Comparison of ENCODE assay signal across 1 cellular context in the genomic region with DNA sequence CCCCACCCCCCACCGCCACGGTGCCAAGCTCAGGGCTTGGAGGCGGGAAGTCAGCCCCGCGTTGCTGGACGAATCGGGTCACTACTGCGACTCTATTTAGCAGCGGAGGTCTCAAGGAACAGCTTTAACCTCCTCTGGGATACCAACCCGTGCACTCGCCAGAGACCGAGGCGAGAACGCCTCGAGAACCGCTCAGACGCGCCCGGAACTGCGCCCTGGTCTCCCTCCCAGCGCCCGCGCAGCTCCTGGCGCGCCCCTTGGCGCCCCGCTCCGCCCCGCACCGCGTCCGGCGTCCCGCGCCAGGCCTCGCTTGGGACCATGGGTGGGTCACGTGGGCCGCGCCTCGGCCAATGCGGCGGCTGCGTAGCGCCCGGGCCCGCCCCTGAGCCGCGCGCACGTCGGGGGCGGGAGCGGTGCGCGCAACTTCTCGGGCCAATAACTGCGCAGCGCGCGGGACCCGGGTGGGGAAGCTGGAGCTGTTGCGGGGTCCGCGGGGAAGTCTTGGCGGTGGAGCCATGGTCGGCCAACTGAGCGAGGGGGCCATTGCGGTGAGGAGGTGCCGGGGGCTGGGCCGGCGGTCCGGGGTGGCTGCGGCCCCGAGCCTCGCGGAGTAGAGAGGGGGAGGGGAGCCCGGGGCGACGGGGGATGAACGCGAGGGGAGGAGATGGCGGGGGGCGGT.
TF ChIP-seq lines count a peak whose summit lies in the region.

A gene (plus strand): TSS at position 427 of the 679 bp plus-strand sequence. CDS start 89 bp downstream, at position 516.
A gene with protein sequence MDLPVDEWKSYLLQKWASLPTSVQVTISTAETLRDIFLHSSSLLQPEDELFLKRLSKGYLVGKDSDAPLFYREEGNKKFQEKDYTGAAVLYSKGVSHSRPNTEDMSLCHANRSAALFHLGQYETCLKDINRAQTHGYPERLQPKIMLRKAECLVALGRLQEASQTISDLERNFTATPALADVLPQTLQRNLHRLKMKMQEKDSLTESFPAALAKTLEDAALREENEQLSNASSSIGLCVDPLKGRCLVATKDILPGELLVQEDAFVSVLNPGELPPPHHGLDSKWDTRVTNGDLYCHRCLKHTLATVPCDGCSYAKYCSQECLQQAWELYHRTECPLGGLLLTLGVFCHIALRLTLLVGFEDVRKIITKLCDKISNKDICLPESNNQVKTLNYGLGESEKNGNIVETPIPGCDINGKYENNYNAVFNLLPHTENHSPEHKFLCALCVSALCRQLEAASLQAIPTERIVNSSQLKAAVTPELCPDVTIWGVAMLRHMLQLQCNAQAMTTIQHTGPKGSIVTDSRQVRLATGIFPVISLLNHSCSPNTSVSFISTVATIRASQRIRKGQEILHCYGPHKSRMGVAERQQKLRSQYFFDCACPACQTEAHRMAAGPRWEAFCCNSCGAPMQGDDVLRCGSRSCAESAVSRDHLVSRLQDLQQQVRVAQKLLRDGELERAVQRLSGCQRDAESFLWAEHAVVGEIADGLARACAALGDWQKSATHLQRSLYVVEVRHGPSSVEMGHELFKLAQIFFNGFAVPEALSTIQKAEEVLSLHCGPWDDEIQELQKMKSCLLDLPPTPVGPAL (minus strand): TSS at position 324 of the 679 bp plus-strand sequence. CDS start 1,908 bp downstream, outside the sequence.

TF ChIP-seq in HCT116, 20 proteins besides CTCF, POLR2A, EP300 and RAD21 (continued from another document):
- TF ChIP-seq, protein P1, sequence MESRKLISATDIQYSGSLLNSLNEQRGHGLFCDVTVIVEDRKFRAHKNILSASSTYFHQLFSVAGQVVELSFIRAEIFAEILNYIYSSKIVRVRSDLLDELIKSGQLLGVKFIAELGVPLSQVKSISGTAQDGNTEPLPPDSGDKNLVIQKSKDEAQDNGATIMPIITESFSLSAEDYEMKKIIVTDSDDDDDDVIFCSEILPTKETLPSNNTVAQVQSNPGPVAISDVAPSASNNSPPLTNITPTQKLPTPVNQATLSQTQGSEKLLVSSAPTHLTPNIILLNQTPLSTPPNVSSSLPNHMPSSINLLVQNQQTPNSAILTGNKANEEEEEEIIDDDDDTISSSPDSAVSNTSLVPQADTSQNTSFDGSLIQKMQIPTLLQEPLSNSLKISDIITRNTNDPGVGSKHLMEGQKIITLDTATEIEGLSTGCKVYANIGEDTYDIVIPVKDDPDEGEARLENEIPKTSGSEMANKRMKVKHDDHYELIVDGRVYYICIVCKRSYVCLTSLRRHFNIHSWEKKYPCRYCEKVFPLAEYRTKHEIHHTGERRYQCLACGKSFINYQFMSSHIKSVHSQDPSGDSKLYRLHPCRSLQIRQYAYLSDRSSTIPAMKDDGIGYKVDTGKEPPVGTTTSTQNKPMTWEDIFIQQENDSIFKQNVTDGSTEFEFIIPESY (IDR thresholded peaks at IDR 0.05; ENCODE audit: extremely low read depth, insufficient replicate concordance, low read length): peak; percentile 20
- peak; percentile 6 for TF ChIP-seq YY1 (IDR thresholded peaks at IDR 0.05; ENCODE audit: extremely low read depth, insufficient replicate concordance, low read depth, low read length)
- TF ChIP-seq ZFX (IDR thresholded peaks at IDR 0.05): peak; percentile 72
- TF ChIP-seq, protein P2, sequence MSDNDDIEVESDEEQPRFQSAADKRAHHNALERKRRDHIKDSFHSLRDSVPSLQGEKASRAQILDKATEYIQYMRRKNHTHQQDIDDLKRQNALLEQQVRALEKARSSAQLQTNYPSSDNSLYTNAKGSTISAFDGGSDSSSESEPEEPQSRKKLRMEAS (IDR thresholded peaks at IDR 0.05): peak; percentile 76
- no peak for TF ChIP-seq ZNF274 (IDR thresholded peaks at IDR 0.05; ENCODE audit: low read depth, low read length)
- TF ChIP-seq, protein P3, sequence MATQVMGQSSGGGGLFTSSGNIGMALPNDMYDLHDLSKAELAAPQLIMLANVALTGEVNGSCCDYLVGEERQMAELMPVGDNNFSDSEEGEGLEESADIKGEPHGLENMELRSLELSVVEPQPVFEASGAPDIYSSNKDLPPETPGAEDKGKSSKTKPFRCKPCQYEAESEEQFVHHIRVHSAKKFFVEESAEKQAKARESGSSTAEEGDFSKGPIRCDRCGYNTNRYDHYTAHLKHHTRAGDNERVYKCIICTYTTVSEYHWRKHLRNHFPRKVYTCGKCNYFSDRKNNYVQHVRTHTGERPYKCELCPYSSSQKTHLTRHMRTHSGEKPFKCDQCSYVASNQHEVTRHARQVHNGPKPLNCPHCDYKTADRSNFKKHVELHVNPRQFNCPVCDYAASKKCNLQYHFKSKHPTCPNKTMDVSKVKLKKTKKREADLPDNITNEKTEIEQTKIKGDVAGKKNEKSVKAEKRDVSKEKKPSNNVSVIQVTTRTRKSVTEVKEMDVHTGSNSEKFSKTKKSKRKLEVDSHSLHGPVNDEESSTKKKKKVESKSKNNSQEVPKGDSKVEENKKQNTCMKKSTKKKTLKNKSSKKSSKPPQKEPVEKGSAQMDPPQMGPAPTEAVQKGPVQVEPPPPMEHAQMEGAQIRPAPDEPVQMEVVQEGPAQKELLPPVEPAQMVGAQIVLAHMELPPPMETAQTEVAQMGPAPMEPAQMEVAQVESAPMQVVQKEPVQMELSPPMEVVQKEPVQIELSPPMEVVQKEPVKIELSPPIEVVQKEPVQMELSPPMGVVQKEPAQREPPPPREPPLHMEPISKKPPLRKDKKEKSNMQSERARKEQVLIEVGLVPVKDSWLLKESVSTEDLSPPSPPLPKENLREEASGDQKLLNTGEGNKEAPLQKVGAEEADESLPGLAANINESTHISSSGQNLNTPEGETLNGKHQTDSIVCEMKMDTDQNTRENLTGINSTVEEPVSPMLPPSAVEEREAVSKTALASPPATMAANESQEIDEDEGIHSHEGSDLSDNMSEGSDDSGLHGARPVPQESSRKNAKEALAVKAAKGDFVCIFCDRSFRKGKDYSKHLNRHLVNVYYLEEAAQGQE (IDR thresholded peaks at IDR 0.05; ENCODE audit: low read depth): no peak
